In the genomic region with DNA sequence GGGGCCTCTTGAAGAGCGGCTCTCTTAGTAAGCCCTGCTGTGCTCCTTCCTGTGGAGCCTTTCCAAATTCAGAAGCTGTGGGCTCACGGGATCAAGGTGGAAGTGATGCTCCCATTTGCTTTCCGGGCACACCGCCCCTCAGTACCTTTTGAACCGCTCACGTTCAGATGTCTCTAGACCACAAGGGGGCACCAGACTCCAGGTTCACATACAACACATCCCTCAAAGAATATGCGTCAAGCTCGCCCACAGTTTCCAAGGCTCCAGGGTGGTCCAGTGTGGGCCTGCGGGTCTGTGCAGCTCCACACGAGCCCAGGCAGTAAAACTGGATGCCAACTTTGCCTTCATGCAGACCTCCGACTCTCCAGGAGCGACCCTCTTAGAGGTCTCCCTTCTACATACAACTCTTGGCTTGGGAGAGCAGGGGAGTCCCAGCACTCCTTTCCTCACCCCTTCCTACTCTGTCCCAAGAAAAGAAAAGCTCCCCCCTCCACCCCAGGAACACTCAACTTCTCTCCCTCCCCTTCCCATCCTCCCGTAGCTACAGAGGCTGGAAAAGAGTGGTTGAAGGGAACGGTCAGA, we compare ENCODE assay signal across 1 cellular context.
TF ChIP-seq lines count a peak whose summit lies in the region.

No MANE protein-coding gene starts in this region.

TF ChIP-seq in WTC11, 78 proteins besides CTCF, POLR2A, EP300 and RAD21 (continued from another document):
- TF ChIP-seq, protein P1, sequence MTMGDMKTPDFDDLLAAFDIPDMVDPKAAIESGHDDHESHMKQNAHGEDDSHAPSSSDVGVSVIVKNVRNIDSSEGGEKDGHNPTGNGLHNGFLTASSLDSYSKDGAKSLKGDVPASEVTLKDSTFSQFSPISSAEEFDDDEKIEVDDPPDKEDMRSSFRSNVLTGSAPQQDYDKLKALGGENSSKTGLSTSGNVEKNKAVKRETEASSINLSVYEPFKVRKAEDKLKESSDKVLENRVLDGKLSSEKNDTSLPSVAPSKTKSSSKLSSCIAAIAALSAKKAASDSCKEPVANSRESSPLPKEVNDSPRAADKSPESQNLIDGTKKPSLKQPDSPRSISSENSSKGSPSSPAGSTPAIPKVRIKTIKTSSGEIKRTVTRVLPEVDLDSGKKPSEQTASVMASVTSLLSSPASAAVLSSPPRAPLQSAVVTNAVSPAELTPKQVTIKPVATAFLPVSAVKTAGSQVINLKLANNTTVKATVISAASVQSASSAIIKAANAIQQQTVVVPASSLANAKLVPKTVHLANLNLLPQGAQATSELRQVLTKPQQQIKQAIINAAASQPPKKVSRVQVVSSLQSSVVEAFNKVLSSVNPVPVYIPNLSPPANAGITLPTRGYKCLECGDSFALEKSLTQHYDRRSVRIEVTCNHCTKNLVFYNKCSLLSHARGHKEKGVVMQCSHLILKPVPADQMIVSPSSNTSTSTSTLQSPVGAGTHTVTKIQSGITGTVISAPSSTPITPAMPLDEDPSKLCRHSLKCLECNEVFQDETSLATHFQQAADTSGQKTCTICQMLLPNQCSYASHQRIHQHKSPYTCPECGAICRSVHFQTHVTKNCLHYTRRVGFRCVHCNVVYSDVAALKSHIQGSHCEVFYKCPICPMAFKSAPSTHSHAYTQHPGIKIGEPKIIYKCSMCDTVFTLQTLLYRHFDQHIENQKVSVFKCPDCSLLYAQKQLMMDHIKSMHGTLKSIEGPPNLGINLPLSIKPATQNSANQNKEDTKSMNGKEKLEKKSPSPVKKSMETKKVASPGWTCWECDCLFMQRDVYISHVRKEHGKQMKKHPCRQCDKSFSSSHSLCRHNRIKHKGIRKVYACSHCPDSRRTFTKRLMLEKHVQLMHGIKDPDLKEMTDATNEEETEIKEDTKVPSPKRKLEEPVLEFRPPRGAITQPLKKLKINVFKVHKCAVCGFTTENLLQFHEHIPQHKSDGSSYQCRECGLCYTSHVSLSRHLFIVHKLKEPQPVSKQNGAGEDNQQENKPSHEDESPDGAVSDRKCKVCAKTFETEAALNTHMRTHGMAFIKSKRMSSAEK (CRISPR knock-in tag; IDR thresholded peaks at IDR 0.05; ENCODE audit: borderline replicate concordance), result no peak
